Comparison of ENCODE assay signal across 2 cellular contexts in genomic region chr14:105545676-105546075, GRCh38. TPM values are rescaled to one million over a fixed set of nuclear protein-coding genes. Genes with fewer than 3 reads are reported as not detected.
"Had no signal": no experiment of that assay in that cellular context is flagged by ENCODE, and none has a peak within 500 bp of the region (broad histone marks: within the 10 kb centered on the region; RNA-seq: fewer than 3 reads in every experiment).

No MANE protein-coding gene starts in this region.

RNA-seq across cellular contexts. Expression of gene TMEM121, which starts 19.3 kb away (rescaled TPM):
- total RNA-seq: H1 had no signal

RNA-seq across cellular contexts. Expression of gene CRIP1, which starts 59.0 kb away (rescaled TPM):
- total RNA-seq: H4 had no signal
